Comparison of ENCODE assay signal across 8 cellular contexts in the genomic region with DNA sequence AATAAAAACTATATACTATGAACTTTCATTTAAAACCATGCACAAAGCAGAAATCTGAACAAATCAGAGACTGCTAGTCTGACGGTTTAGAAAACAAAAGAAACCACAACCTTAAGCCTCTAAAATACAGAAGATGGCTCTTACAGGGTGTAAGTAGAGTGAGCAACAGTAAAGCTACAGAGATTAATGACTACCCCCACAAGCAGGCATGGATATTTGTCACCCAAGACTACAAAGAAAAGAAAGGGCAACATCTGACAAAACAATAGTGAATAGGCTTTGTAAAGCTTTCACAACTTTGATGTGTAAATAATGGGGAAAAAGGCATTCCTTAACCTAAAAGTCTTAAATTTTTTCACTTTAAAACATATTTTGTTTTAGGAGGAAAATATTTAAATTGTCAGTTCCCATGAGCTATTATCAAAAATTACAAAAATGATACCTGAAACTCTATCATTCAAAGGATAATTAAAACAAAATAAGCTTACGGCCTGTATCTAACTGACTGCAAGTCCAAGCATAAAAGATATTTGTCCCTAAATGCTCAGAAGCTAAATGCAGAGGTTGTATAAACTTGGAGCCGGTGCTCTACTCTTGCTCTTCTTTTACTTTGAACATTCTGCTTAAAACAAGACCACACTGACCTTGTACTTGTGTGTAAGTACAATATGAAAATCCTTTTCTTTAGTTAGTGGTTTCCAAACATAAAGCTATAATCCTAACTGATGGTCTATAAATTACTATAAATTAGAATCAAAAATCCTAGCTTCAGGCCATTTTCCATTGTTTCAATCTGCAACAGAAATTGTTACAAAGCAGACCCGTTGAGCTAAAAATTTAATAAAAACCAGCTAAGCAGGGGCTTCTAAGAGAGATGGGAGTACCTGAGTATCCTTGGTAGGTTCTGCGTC.
DNase-seq lines count a peak whose midpoint lies in the region; ATAC-seq lines count a peak whose summit lies in the region.
"Had no signal": no experiment of that assay in that cellular context is flagged by ENCODE, and none has a peak within 500 bp of the region (broad histone marks: within the 10 kb centered on the region; RNA-seq: fewer than 3 reads in every experiment).

No MANE protein-coding gene starts in this region.

- ATAC-seq in GM21619 (IDR thresholded peaks at IDR 0.05; ENCODE audit: unreplicated experiment), result no peak

- no peak overlapping the region for H3K4me3 ChIP-seq in Jurkat, Clone E6-1 (ENCODE audit: low read length)

- peak; percentile 10 for DNase-seq in Jurkat, Clone E6-1 (ENCODE audit: low read depth, low spot score)
- DNase-seq in amniotic epithelial cell (ENCODE audit: low read depth) (peak; percentile 63), iPS-NIHi7 (ENCODE audit: extremely low spot score) (peak; percentile 20), substantia nigra (lab: John Stamatoyannopoulos, UW) (no peak), mesenteric fat pad (ENCODE audit: low spot score) (no peak), cerebellar nuclear complex (lab: John Stamatoyannopoulos, UW) (no peak)
- DNase-seq: activated naive CD8-positive, alpha-beta T cell treated with anti-CD3 and anti-CD28 coated beads, Interleukin-2, amount 10 ng/mL, durations not matched to agents 7 days and 5 days had no signal

- peak overlapping the region; percentile 89 for H3K27ac ChIP-seq in substantia nigra (ENCODE audit: low read depth, low read length, poor library complexity, severe bottlenecking)

Comparison
In these comparisons a context has a peak if more than half of its experiments do, and no peak if none do; other contexts are left out.
1. DNase-seq: peak in Jurkat, Clone E6-1 (single experiment), amniotic epithelial cell (single experiment) and iPS-NIHi7 (single experiment); none in substantia nigra (0 of 49), mesenteric fat pad (single experiment) and cerebellar nuclear complex (0 of 2).